19 cellular contexts compared by ENCODE assay signal in the genomic region with DNA sequence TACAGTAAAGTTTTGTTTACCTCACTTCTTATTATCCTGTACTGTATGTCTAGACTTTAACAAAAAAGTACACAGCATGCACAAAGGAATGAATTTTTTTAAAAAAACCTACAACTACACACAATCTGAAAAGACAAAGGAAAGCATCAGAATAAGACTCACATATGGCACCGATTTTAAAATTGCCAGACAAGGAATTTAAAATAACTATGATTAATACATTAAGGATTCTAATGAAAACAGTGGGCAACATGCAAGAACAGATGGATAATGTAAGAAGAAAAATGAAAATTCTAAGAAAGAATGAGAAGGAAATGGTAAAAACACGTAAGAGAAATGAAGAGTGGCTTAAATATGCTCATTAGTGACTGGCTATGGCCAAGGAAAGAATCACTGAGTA.
"Had no signal": no experiment of that assay in that cellular context is flagged by ENCODE, and none has a peak within 500 bp of the region (broad histone marks: within the 10 kb centered on the region; RNA-seq: fewer than 3 reads in every experiment).

No MANE protein-coding gene starts in this region.

- H3K36me3 ChIP-seq: gastrocnemius medialis, right lobe of liver, thyroid gland had no signal

- H3K4me3 Mint-ChIP-seq: activated CD4-positive, alpha-beta T cell treated with anti-CD3 and anti-CD28 coated beads for 36 hours; activated naive CD8-positive, alpha-beta T cell; central memory CD8-positive, alpha-beta T cell; natural killer cell had no signal

- DNase-seq: activated CD4-positive, alpha-beta T cell treated with anti-CD3 and anti-CD28 coated beads for 36 hours; activated CD4-positive, alpha-beta T cell treated with anti-CD3 and anti-CD28 coated beads, Interleukin-2, amount 50 U/mL, for 48 hours; activated T-cell treated with anti-CD3 and anti-CD28 coated beads for 4 hours; amniotic stem cell; cortex of kidney; gastrocnemius medialis; head of caudate nucleus; kidney; natural killer cell; right lobe of liver; stimulated activated naive CD4-positive, alpha-beta T cell; thyroid gland had no signal

- ATAC-seq: activated CD4-positive, alpha-beta T cell treated with anti-CD3 and anti-CD28 coated beads for 36 hours; gastrocnemius medialis; left lobe of liver; natural killer cell; right lobe of liver had no signal

- H3K27me3 ChIP-seq: gastrocnemius medialis, right lobe of liver, thyroid gland had no signal

- H3K4me3 ChIP-seq: gastrocnemius medialis, lung, right lobe of liver, smooth muscle cell, thyroid gland had no signal

- H3K4me1 Mint-ChIP-seq: activated CD4-positive, alpha-beta T cell treated with anti-CD3 and anti-CD28 coated beads for 36 hours; brain; central memory CD8-positive, alpha-beta T cell; natural killer cell had no signal

- H3K27ac ChIP-seq: gastrocnemius medialis, parathyroid adenoma, right lobe of liver, thyroid gland had no signal

- H3K9me3 ChIP-seq: gastrocnemius medialis, right lobe of liver, thyroid gland had no signal

- H3K4me1 ChIP-seq: gastrocnemius medialis, parathyroid adenoma, right lobe of liver, thyroid gland had no signal

- H3K36me3 Mint-ChIP-seq: activated naive CD8-positive, alpha-beta T cell; brain; natural killer cell had no signal

- H3K27ac Mint-ChIP-seq: activated CD4-positive, alpha-beta T cell treated with anti-CD3 and anti-CD28 coated beads for 36 hours; activated naive CD8-positive, alpha-beta T cell; natural killer cell had no signal

- H3K27me3 Mint-ChIP-seq: activated CD4-positive, alpha-beta T cell treated with anti-CD3 and anti-CD28 coated beads for 36 hours; activated naive CD8-positive, alpha-beta T cell; central memory CD8-positive, alpha-beta T cell had no signal

- H3K9me3 Mint-ChIP-seq: brain had no signal
